1 cellular context compared by ENCODE assay signal in the genomic region with DNA sequence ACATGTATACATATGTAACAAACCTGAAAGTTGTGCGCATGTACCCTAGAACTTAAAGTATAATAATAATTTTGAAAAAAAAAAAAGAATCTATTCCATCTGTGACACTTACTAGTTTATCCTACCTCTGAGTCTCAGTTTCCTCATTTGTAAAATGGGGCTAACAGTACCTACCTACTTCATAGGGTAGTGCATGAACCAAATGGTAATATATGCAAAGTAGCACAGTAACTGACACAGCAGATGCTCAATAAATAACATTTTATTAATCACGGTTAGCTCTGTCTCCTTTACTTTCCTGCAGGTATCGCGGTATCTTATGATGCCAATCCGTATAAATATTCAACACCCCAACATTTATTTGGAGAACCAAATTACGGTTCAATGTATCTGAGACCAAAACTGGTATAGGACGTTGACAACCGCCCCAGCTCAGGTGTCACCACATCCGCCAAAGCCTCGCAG.
TF ChIP-seq lines count a peak whose summit lies in the region.

No MANE protein-coding gene starts in this region.

TF ChIP-seq in K562, 482 proteins besides CTCF, POLR2A, EP300 and RAD21 (continued from another document):
- TF ChIP-seq SIN3A (IDR thresholded peaks at IDR 0.05; ENCODE audit: borderline replicate concordance in 2 of 2, control insufficient read depth in 1 of 2, low read depth in 2 of 2, low read length in 2 of 2) (0 out of 4 replicates have a peak, but pooled peaks of 1 of the 2 experiments have one; percentile 49), ETV5 (CRISPR knock-in tag; IDR thresholded peaks at IDR 0.05; ENCODE audit: low read depth) (no peak), TBP (optimal IDR thresholded peaks at IDR 0.05; ENCODE audit: low read depth, low read length) (peak; percentile 42), L3MBTL2 (IDR thresholded peaks at IDR 0.05) (no peak), KDM1A (IDR thresholded peaks at IDR 0.05) (peak in 1 of 2 experiments; percentile 54; a peak in 1 of 4 replicates)
- TF ChIP-seq, protein P1, sequence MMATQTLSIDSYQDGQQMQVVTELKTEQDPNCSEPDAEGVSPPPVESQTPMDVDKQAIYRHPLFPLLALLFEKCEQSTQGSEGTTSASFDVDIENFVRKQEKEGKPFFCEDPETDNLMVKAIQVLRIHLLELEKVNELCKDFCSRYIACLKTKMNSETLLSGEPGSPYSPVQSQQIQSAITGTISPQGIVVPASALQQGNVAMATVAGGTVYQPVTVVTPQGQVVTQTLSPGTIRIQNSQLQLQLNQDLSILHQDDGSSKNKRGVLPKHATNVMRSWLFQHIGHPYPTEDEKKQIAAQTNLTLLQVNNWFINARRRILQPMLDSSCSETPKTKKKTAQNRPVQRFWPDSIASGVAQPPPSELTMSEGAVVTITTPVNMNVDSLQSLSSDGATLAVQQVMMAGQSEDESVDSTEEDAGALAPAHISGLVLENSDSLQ (IDR thresholded peaks at IDR 0.05), result peak; percentile 10; the same call in 1 of the 2 replicates
- TF ChIP-seq, protein P2, sequence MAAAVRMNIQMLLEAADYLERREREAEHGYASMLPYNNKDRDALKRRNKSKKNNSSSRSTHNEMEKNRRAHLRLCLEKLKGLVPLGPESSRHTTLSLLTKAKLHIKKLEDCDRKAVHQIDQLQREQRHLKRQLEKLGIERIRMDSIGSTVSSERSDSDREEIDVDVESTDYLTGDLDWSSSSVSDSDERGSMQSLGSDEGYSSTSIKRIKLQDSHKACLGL (CRISPR knock-in tag; IDR thresholded peaks at IDR 0.05; ENCODE audit: borderline replicate concordance, poor library complexity, severe bottlenecking), result no peak
